Comparison of ENCODE assay signal across 12 cellular contexts in genomic region chr2:112149866-112150435, GRCh38. TPM values are rescaled to one million over a fixed set of nuclear protein-coding genes. Genes with fewer than 3 reads are reported as not detected.
A peak's percentile ranks its signal among the peaks of the same experiment; 100 is the strongest.
DNase-seq lines count a peak whose midpoint lies in the region; ATAC-seq, FAIRE-seq and TF ChIP-seq lines count a peak whose summit lies in the region.
"Had no signal": no experiment of that assay in that cellular context is flagged by ENCODE, and none has a peak within 500 bp of the region (broad histone marks: within the 10 kb centered on the region; RNA-seq: fewer than 3 reads in every experiment).

No MANE protein-coding gene starts in this region.

- TF ChIP-seq RAD21 in IMR-90 (IDR thresholded peaks at IDR 0.05; ENCODE audit: low read length) (no peak), GM12878 (IDR thresholded peaks at IDR 0.05; ENCODE audit: insufficient read depth, low read depth, low read length) (no peak)

- CTCF ChIA-PET in IMR-90 (lab: Yijun Ruan, JAX) (no interaction called here), GM12878 (lab: Yijun Ruan, JAX) (no interaction called here)

- ATAC-seq in IMR-90 (ENCODE audit: low read depth) (peak; percentile 33), GM12878 (peak; percentile 53), GM19467 (IDR thresholded peaks at IDR 0.05; ENCODE audit: unreplicated experiment) (no peak), GM21529 (IDR thresholded peaks at IDR 0.05; ENCODE audit: unreplicated experiment) (no peak)
- ATAC-seq: stimulated activated effector memory CD8-positive, alpha-beta T cell treated with anti-CD3 and anti-CD28 coated beads, Interleukin-12 subunit alpha, Interleukin-12 subunit beta, amount 100 ng/mL, for 72 hours had no signal

- H3K18ac ChIP-seq in IMR-90 (ENCODE audit: low read depth, low read length), result peak overlapping the region; percentile 42

- no peaks in the 10 kb centered on the region for H3K9me3 ChIP-seq in IMR-90 (ENCODE audit: control insufficient read depth, insufficient read depth, low read length)
- H3K9me3 ChIP-seq in GM12878 (replicated peaks; ENCODE audit: control insufficient read depth, insufficient read depth, low read length), result no peaks in the 10 kb centered on the region
- H3K9me3 ChIP-seq in stomach, result no peaks in the 10 kb centered on the region
- H3K9me3 ChIP-seq: ascending aorta, SJCRH30 had no signal

- no peaks in the 10 kb centered on the region for H3K27me3 ChIP-seq in IMR-90 (ENCODE audit: control insufficient read depth, insufficient read depth, low read length)
- no peaks in the 10 kb centered on the region; a peak in 1 of 4 replicates for H3K27me3 ChIP-seq in GM12878 (replicated peaks in 1 of 2; ENCODE audit: control insufficient read depth in 2 of 2, insufficient read depth in 2 of 2, low read length in 1 of 2)
- H3K27me3 ChIP-seq in stomach, result no peaks in the 10 kb centered on the region
- H3K27me3 ChIP-seq: ascending aorta, SJCRH30 had no signal

- peak overlapping the region; percentile 93; the same call in 2 of the 3 replicates for H2BK15ac ChIP-seq in IMR-90 (ENCODE audit: low read depth, low read length)

- WGBS in IMR-90 (ENCODE audit: extremely low coverage in 2 of 2, insufficient read length in 1 of 2), 2 experiments, result no CpG with 5 or more reads among the region's 7 CpGs
- WGBS in GM12878 (ENCODE audit: insufficient coverage, insufficient replicate concordance, low lambda C conversion rate, missing lambda C conversion rate), result 21% methylated on average over 7 of the region's 7 CpGs
- WGBS in stomach, 5 donors, result 72 to 81% (median 78%) methylated on average over 7 of the region's 7 CpGs

- 0 out of 2 replicates have a peak overlapping the region, but pooled peaks have one; percentile 36 for H3K56ac ChIP-seq in IMR-90 (ENCODE audit: extremely low read depth, insufficient read depth, low read length)

- H2AFZ ChIP-seq in IMR-90 (replicated peaks; ENCODE audit: low read length, poor library complexity) (peak overlapping the region; percentile 81), GM12878 (ENCODE audit: control insufficient read depth, low read depth, low read length) (peak overlapping the region; percentile 34; the same call in 1 of the 2 replicates)

- H2BK5ac ChIP-seq in IMR-90 (ENCODE audit: low read depth, low read length, poor library complexity, severe bottlenecking), result peak overlapping the region; percentile 57

- peak overlapping the region; percentile 55 for H4K5ac ChIP-seq in IMR-90 (ENCODE audit: low read depth, low read length)

- H2AK9ac ChIP-seq in IMR-90 (replicated peaks; ENCODE audit: low read depth, low read length, poor library complexity), result peak overlapping the region; percentile 86

- H4K8ac ChIP-seq in IMR-90 (ENCODE audit: low read depth in 2 of 2, low read length in 2 of 2), result peak overlapping the region; percentile 43 to 80; a peak in 3 of 4 replicates

- intact Hi-C loops in IMR-90 (cut with micrococcal nuclease), result no loop called here
- intact Hi-C loops in GM12878 (cut with micrococcal nuclease; ENCODE audit: unreplicated experiment), result no loop called here
- intact Hi-C loops in stomach (cut with DNase I; ENCODE audit: low total_unique reads), result no loop called here

- peak overlapping the region; percentile 86 for H4K91ac ChIP-seq in IMR-90 (ENCODE audit: insufficient read depth, low read depth, low read length)

- in situ Hi-C loops in IMR-90 (cut with MboI; ENCODE audit: low sequenced_read_pairs), result no loop called here
- in situ Hi-C loops in GM12878 (cut with MboI), result no loop called here

- no peaks in the 10 kb centered on the region for H3K36me3 ChIP-seq in IMR-90 (ENCODE audit: control insufficient read depth, insufficient read depth, low read length)
- no peaks in the 10 kb centered on the region for H3K36me3 ChIP-seq in GM12878 (ENCODE audit: control insufficient read depth in 2 of 2, insufficient read depth in 2 of 2, low read length in 1 of 2)
- H3K36me3 ChIP-seq in stomach, result no peaks in the 10 kb centered on the region
- H3K36me3 ChIP-seq: ascending aorta, SJCRH30 had no signal

- H3K9ac ChIP-seq in IMR-90 (ENCODE audit: low read depth, low read length), result peak overlapping the region; percentile 12
- H3K9ac ChIP-seq in GM12878 (ENCODE audit: control insufficient read depth, insufficient read depth, low read length), result no peak overlapping the region

- no peak for TF ChIP-seq CTCF in IMR-90 (conservative IDR thresholded peaks at IDR 0.05; ENCODE audit: low read depth, low read length)
- TF ChIP-seq CTCF in GM12878 (IDR thresholded peaks at IDR 0.05 in 2 of 3, conservative IDR thresholded peaks at IDR 0.05 in 1 of 3; ENCODE audit: control insufficient read depth in 2 of 3, extremely low read depth in 1 of 3, insufficient read depth in 1 of 3, low read depth in 3 of 3, low read length in 3 of 3), result no peak
- no peak for TF ChIP-seq CTCF in stomach (IDR thresholded peaks at IDR 0.05)

- H3K23ac ChIP-seq in IMR-90 (ENCODE audit: low read depth, low read length), result peak overlapping the region; percentile 29; the same call in 1 of the 2 replicates

- H3K4me1 ChIP-seq in IMR-90 (ENCODE audit: control insufficient read depth, insufficient read depth, low read length), result peaks cover 10% of the 10 kb centered on the region
- no peaks in the 10 kb centered on the region for H3K4me1 ChIP-seq in GM12878 (ENCODE audit: control insufficient read depth, insufficient read depth, low read length)
- H3K4me1 ChIP-seq in stomach, result no peaks in the 10 kb centered on the region
- H3K4me1 ChIP-seq: ascending aorta, SJCRH30 had no signal

- H3K4ac ChIP-seq in IMR-90 (ENCODE audit: low read depth, low read length), result peak overlapping the region; percentile 87

- H3K4me2 ChIP-seq in IMR-90 (ENCODE audit: low read depth, low read length) (no peak overlapping the region), GM12878 (ENCODE audit: control insufficient read depth, insufficient read depth) (no peak overlapping the region)

- H3K79me2 ChIP-seq in GM12878 (ENCODE audit: control insufficient read depth, insufficient read depth, low read length), result no peaks in the 10 kb centered on the region

- no peak overlapping the region for H3K4me3 ChIP-seq in IMR-90 (ENCODE audit: insufficient read depth, low read depth, low read length)
- no peak overlapping the region for H3K4me3 ChIP-seq in GM12878
- H3K4me3 ChIP-seq in stomach, result no peak overlapping the region
- H3K4me3 ChIP-seq: ascending aorta, SJCRH30 had no signal

- BruUV-seq in IMR-90 (replicated peaks; lab: Mats Ljungman, UMichigan), result no TSS peak
- BruUV-seq in GM12878 (replicated peaks; lab: Mats Ljungman, UMichigan), result no TSS peak

- DNase-seq in IMR-90 (no peak), GM12878 (ENCODE audit: low read depth, low spot score) (no peak), mesenteric fat pad (ENCODE audit: low spot score) (peak; percentile 39), stomach (peak; percentile 14), NCI-H69 (lab: John Stamatoyannopoulos, UW) (no peak)
- DNase-seq: NCI-H1048, SJCRH30 had no signal

- H2BK20ac ChIP-seq in IMR-90 (ENCODE audit: low read depth, low read length), result peak overlapping the region; percentile 82; the same call in 1 of the 2 replicates

- H3K14ac ChIP-seq in IMR-90 (replicated peaks; ENCODE audit: low read depth, low read length), result peak overlapping the region; percentile 81

- dilution Hi-C loops in IMR-90 (cut with HindIII; ENCODE audit: low sequenced_read_pairs, unreplicated experiment), result no loop called here

- no peak for FAIRE-seq in GM12878 (lab: Jason Lieb, UNC)

- TF ChIP-seq EP300 in GM12878 (IDR thresholded peaks at IDR 0.05; ENCODE audit: borderline replicate concordance in 1 of 2, control insufficient read depth in 1 of 2, low read depth in 2 of 2, low read length in 2 of 2) (no peak), stomach (IDR thresholded peaks at IDR 0.05) (no peak)

- no peak for TF ChIP-seq POLR2A in IMR-90 (IDR thresholded peaks at IDR 0.05; ENCODE audit: low read depth, low read length)
- TF ChIP-seq POLR2A in GM12878 (IDR thresholded peaks at IDR 0.05; ENCODE audit: low read depth, low read length), result no peak
- TF ChIP-seq POLR2A in stomach (IDR thresholded peaks at IDR 0.05), result no peak

- peak overlapping the region; percentile 83 for H2AK5ac ChIP-seq in IMR-90 (ENCODE audit: low read depth, low read length)

- RAD21 ChIA-PET in GM12878 (lab: Charles Lee; ENCODE audit: unreplicated experiment), result no interaction called here

- no peaks in the 10 kb centered on the region for H4K20me1 ChIP-seq in IMR-90 (ENCODE audit: insufficient read depth, low read length)
- no peaks in the 10 kb centered on the region for H4K20me1 ChIP-seq in GM12878 (ENCODE audit: control insufficient read depth, insufficient read depth)

- POLR2A ChIA-PET in IMR-90 (lab: Charles Lee; ENCODE audit: unreplicated experiment), result no interaction called here
- POLR2A ChIA-PET in GM12878 (lab: Charles Lee), result interaction anchor here (0.9 kb wide), 1 partner anchor 14 kb away, joined by 3 read pairs; no protein-coding TSS in a partner anchor

- SMC1A ChIA-PET in GM12878 (lab: Charles Lee; ENCODE audit: uncharacterized antibody, unreplicated experiment), result no interaction called here

- H3K9me1 ChIP-seq in IMR-90 (ENCODE audit: insufficient read depth, low read length), result peaks cover 5% of the 10 kb centered on the region

- peak overlapping the region; percentile 85 for H2BK120ac ChIP-seq in IMR-90 (ENCODE audit: low read depth, low read length)

- 0 out of 4 replicates have a peak, but pooled peaks cover 0 to 11% of the 10 kb centered on the region in 2 experiments for H3K79me1 ChIP-seq in IMR-90 (ENCODE audit: low read depth in 1 of 2, low read length in 2 of 2)

- H3K27ac ChIP-seq in IMR-90 (ENCODE audit: insufficient read depth, low read length) (peak overlapping the region; percentile 55; the same call in 1 of the 2 replicates), GM12878 (ENCODE audit: control insufficient read depth, insufficient read depth) (no peak overlapping the region), stomach (no peak overlapping the region)
- H3K27ac ChIP-seq: C4-2B, SJCRH30 had no signal

RNA-seq across cellular contexts. Expression of gene FBLN7, which starts 11.8 kb away (rescaled TPM):
- total RNA-seq in IMR-90 (2012; rRNA removed) (under 0.01 and 0.18 TPM in 2 replicates), GM12878 (2014; rRNA removed) (0.05 TPM in 1 of 2 replicates, not detected in the other), GM12878 (2014; rRNA removed; fragmentation: Illumina TruSeq; extraction: Trizol) (not detected in 2 replicates), GM12878 (2021) (0.10 TPM in 1 of 2 replicates, not detected in the other), mesenteric fat pad (5.3 TPM), stomach (1 to 10 TPM in 4 of 5 donors, not detected in 1; 2.0 to 5.1 (median 3.5) TPM)
- polyA plus RNA-seq in IMR-90 (2012; rRNA removed) (1.0 and 1.2 TPM in 2 replicates), GM12878 (2011; rRNA removed) (0.01 TPM in 1 of 2 replicates, not detected in the other), GM12878 (2014; fragmentation: Illumina TruSeq; extraction: Trizol) (0.01 TPM in 1 of 2 replicates, not detected in the other), GM12878 (2014; fragmentation: Nextera tagmentation; extraction: Ambion mirVana) (not detected), GM12878 (2014; rRNA removed) (0.11 TPM in 1 of 2 replicates, not detected in the other), GM12878 (2016; fragmentation: Nextera tagmentation; extraction: Ambion mirVana) (not detected), stomach (1 to 10 TPM in 1 of 3 donors, under 1 TPM in 2; 0.40 to 1.2 (median 0.50) TPM)
- polyA plus RNA-seq in IMR-90 (2012; cell fraction: cytosol; rRNA removed), result 1.00 and 1.5 TPM in 2 replicates
- polyA plus RNA-seq in IMR-90 (2012; cell fraction: nucleus; rRNA removed; ENCODE audit: low replicate concordance), result 0.59 and 0.69 TPM in 2 replicates
- total RNA-seq in GM12878 (2013; cell fraction: nucleolus; rRNA removed), result 0.25 and 0.47 TPM in 2 replicates
- polyA plus RNA-seq in GM12878 (2011; ENCODE audit: low read depth), result not detected
- not detected in 2 replicates for polyA plus RNA-seq in GM12878 (2011; cell fraction: cytosol; rRNA removed)
- 0.06 and 0.19 TPM in 2 replicates for polyA plus RNA-seq in GM12878 (2011; cell fraction: nucleus; rRNA removed)
- polyA plus RNA-seq in GM12878 (2012), result not detected in 2 replicates
- 0.05 TPM in 1 of 2 replicates, not detected in the other for polyA minus RNA-seq in GM12878 (2011; rRNA and poly(A)+ RNA removed)
- not detected in 2 replicates for polyA minus RNA-seq in GM12878 (2011; cell fraction: cytosol; rRNA and poly(A)+ RNA removed)
- polyA minus RNA-seq in GM12878 (2011; cell fraction: nucleus; rRNA and poly(A)+ RNA removed), result 0.10 and 0.12 TPM in 2 replicates

Comparison
In these comparisons a context has a peak if more than half of its experiments do, and no peak if none do; other contexts are left out.
1. ATAC-seq: peak in IMR-90 (single experiment) and GM12878 (single experiment); none in GM19467 (single experiment) and GM21529 (single experiment).
2. DNase-seq: peak in mesenteric fat pad (single experiment) and stomach (single experiment); none in IMR-90 (single experiment), GM12878 (single experiment) and NCI-H69 (single experiment).